ENCODE assay signal across 9 cellular contexts in the genomic region with DNA sequence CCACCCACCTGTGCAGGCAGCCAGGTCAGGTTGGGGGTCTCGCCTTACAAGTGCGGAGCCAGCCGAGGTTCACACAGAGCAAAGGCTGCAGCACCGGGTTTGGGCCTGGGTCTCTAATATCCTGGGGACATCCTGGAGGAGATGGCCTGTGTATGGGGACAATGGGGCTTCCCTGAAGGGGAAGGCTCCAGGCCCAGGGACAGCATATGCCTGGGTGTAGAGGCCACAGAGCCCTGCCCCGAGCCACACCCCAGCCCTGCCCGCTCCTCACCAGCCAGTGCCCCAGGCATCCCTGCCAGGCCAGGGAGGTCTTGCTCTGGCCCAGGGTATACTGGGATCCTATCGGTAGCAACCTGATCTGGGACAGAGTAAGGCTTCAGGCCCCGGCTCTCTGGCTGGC. TPM values are rescaled to one million over a fixed set of nuclear protein-coding genes. Genes with fewer than 3 reads are reported as not detected.
DNase-seq lines count a peak whose midpoint lies in the region; ATAC-seq and TF ChIP-seq lines count a peak whose summit lies in the region.
"Had no signal": no experiment of that assay in that cellular context is flagged by ENCODE, and none has a peak within 500 bp of the region (broad histone marks: within the 10 kb centered on the region; RNA-seq: fewer than 3 reads in every experiment).

No MANE protein-coding gene starts in this region.

- no peak overlapping the region for H3K4me2 ChIP-seq in fibroblast of lung (ENCODE audit: extremely low read depth, insufficient read depth, low read length)

- POLR2A ChIA-PET in AG04450 (lab: Yijun Ruan, JAX) = no interaction called here

- ATAC-seq in RWPE2 (ENCODE audit: low read depth) (no peak), HG03095 (IDR thresholded peaks at IDR 0.05; ENCODE audit: unreplicated experiment) (no peak), GM19023 (IDR thresholded peaks at IDR 0.05; ENCODE audit: unreplicated experiment) (no peak)

- H3K4me3 Mint-ChIP-seq in osteocyte (ENCODE audit: unreplicated experiment) = no peak overlapping the region

- H2AFZ ChIP-seq in fibroblast of lung (ENCODE audit: low read length) = no peak overlapping the region

- H3K4me1 Mint-ChIP-seq in osteocyte (ENCODE audit: unreplicated experiment) = peaks cover 86% of the 10 kb centered on the region

- H3K27me3 ChIP-seq in AG04450 (ENCODE audit: control insufficient read depth, insufficient read depth, low read length) (no peaks in the 10 kb centered on the region), RWPE2 (ENCODE audit: insufficient read depth, poor library complexity, severe bottlenecking) (no peaks in the 10 kb centered on the region), fibroblast of lung (ENCODE audit: control insufficient read depth, insufficient read depth, low read length) (no peaks in the 10 kb centered on the region)

- no peaks in the 10 kb centered on the region for H3K27me3 Mint-ChIP-seq in osteocyte (ENCODE audit: unreplicated experiment)

- H3K36me3 ChIP-seq in RWPE2 (ENCODE audit: low read depth) = no peaks in the 10 kb centered on the region
- peaks cover 8% of the 10 kb centered on the region for H3K36me3 ChIP-seq in fibroblast of lung (ENCODE audit: control insufficient read depth, insufficient read depth, low read length)

- peak overlapping the region; percentile 97 for H3K27ac ChIP-seq in AG04450 (ENCODE audit: low read depth, low read length)
- H3K27ac ChIP-seq in RWPE2 (ENCODE audit: poor library complexity, severe bottlenecking) = peak overlapping the region; percentile 43
- H3K27ac ChIP-seq in fibroblast of lung (ENCODE audit: insufficient read depth, low read length) = peak overlapping the region; percentile 93

- H3K79me2 ChIP-seq in fibroblast of lung (ENCODE audit: control insufficient read depth, insufficient read depth, low read length) = peaks cover 61% of the 10 kb centered on the region

- H4K20me1 ChIP-seq in fibroblast of lung (ENCODE audit: control insufficient read depth, extremely low read depth, insufficient read depth, low read length) = no peaks in the 10 kb centered on the region

- CTCF ChIA-PET in AG04450 (lab: Charles Lee) = no interaction called here

- H3K27ac Mint-ChIP-seq in osteocyte (ENCODE audit: unreplicated experiment) = peak overlapping the region; percentile 92

- no peaks in the 10 kb centered on the region for H3K9me3 Mint-ChIP-seq in osteocyte (ENCODE audit: unreplicated experiment)

- no peaks in the 10 kb centered on the region; the same call in 1 of the 2 replicates for H3K9me3 ChIP-seq in AG04450 (ENCODE audit: control insufficient read depth, insufficient read depth, low read length)
- H3K9me3 ChIP-seq in RWPE2 (ENCODE audit: severe bottlenecking) = no peaks in the 10 kb centered on the region
- no peaks in the 10 kb centered on the region for H3K9me3 ChIP-seq in fibroblast of lung (ENCODE audit: control insufficient read depth, insufficient read depth, low read depth, low read length)

- no peak for TF ChIP-seq CTCF in AG04450 (IDR thresholded peaks at IDR 0.05; ENCODE audit: low read depth, low read length)
- no peak for TF ChIP-seq CTCF in RWPE2 (IDR thresholded peaks at IDR 0.05; ENCODE audit: poor library complexity, severe bottlenecking)
- no peak for TF ChIP-seq CTCF in fibroblast of lung (conservative IDR thresholded peaks at IDR 0.05 in 1 of 2, IDR thresholded peaks at IDR 0.05 in 1 of 2; ENCODE audit: low read depth in 1 of 2, low read length in 2 of 2)
- no peak for TF ChIP-seq CTCF in osteocyte (IDR thresholded peaks at IDR 0.05)

- DNase-seq in AG04450 (ENCODE audit: low read depth, low spot score) (no peak), RWPE2 (ENCODE audit: low spot score) (no peak), fibroblast of lung (ENCODE audit: low read depth in 2 of 2) (no peak), osteocyte (ENCODE audit: extremely low spot score, unreplicated experiment) (no peak), activated gamma-delta T cell treated with Interleukin-2 at 50 U/mL for 16 hours (no peak), DMS79 (lab: John Stamatoyannopoulos, UW) (no peak)
- DNase-seq: NCI-H345 had no signal

- H3K9ac ChIP-seq in fibroblast of lung (ENCODE audit: insufficient read depth, low read length) = peak overlapping the region; percentile 63

- H3K4me3 ChIP-seq in AG04450 (ENCODE audit: low read depth, low read length) (no peak overlapping the region), RWPE2 (ENCODE audit: severe bottlenecking) (no peak overlapping the region), fibroblast of lung (replicated peaks in 1 of 4; ENCODE audit: control extremely low read depth in 1 of 4, insufficient read depth in 1 of 4, low read depth in 3 of 4, low read length in 4 of 4) (peak overlapping the region in 1 of 4 experiments; percentile 14)

- H3K4me1 ChIP-seq in RWPE2 (ENCODE audit: insufficient read depth, poor library complexity, severe bottlenecking) (peaks cover 6% of the 10 kb centered on the region), fibroblast of lung (ENCODE audit: control insufficient read depth, extremely low read depth, insufficient read depth, low read length) (peaks cover 59% of the 10 kb centered on the region)

- H3K36me3 Mint-ChIP-seq in osteocyte (ENCODE audit: unreplicated experiment) = no peaks in the 10 kb centered on the region

RNA-seq across cellular contexts. Expression of gene TTYH3, which starts 9.1 kb away (rescaled TPM):
- polyA plus RNA-seq in AG04450 (2011; rRNA removed) = 30.8 and 50.7 TPM in 2 replicates
- polyA minus RNA-seq in AG04450 (2011; rRNA and poly(A)+ RNA removed) = 23.1 and 24.5 TPM in 2 replicates
- total RNA-seq in fibroblast of lung = 15.4 and 19.7 TPM in 2 replicates
- 17.4 and 24.5 TPM in 2 replicates for polyA plus RNA-seq in fibroblast of lung
- polyA plus RNA-seq in fibroblast of lung (2012) = 53.0 and 66.0 TPM in 2 replicates
- 31.5 and 42.5 TPM in 2 replicates for polyA minus RNA-seq in fibroblast of lung (ENCODE audit: low replicate concordance)
- 371 and 376 TPM in 2 replicates for total RNA-seq in osteocyte

RNA-seq across cellular contexts. Expression of gene AMZ1, which starts 47.1 kb away (rescaled TPM):
- polyA plus RNA-seq in AG04450 (2011; rRNA removed) (0.43 and 0.67 TPM in 2 replicates), fibroblast of lung (0.23 and 0.26 TPM in 2 replicates)
- polyA minus RNA-seq in AG04450 (2011; rRNA and poly(A)+ RNA removed) = 0.78 and 1.1 TPM in 2 replicates
- total RNA-seq in fibroblast of lung (0.26 and 0.33 TPM in 2 replicates), osteocyte (5.8 and 6.6 TPM in 2 replicates)
- 0.21 and 0.22 TPM in 2 replicates for polyA plus RNA-seq in fibroblast of lung (2012)
- 0.26 and 0.82 TPM in 2 replicates for polyA minus RNA-seq in fibroblast of lung (ENCODE audit: low replicate concordance)

Comparison
In these comparisons a context has a peak if more than half of its experiments do, and no peak if none do; other contexts are left out.
1. H3K27ac ChIP-seq: peak in every context shown above with its lines; median percentile 97 in AG04450; 93 in fibroblast of lung; 43 in RWPE2.
2. RNA of gene TTYH3, which starts 9.1 kb away (total RNA-seq): 371 to 376 TPM in osteocyte; 15.4 to 19.7 TPM in fibroblast of lung; every median in the first group is over 10 times any median in the second.